Comparison of ENCODE assay signal across 21 cellular contexts in genomic region chr20:22623211-22623610, GRCh38. TPM values are rescaled to one million over a fixed set of nuclear protein-coding genes. Genes with fewer than 3 reads are reported as not detected.
DNase-seq lines count a peak whose midpoint lies in the region; ATAC-seq and TF ChIP-seq lines count a peak whose summit lies in the region.
"Had no signal": no experiment of that assay in that cellular context is flagged by ENCODE, and none has a peak within 500 bp of the region (broad histone marks: within the 10 kb centered on the region; RNA-seq: fewer than 3 reads in every experiment).

No MANE protein-coding gene starts in this region.

- H3K4me1 ChIP-seq in hepatocyte (ENCODE audit: insufficient read depth), result no peaks in the 10 kb centered on the region
- H3K4me1 ChIP-seq: colonic mucosa had no signal

- DNase-seq in Daoy (ENCODE audit: low read depth) (peak; percentile 13), M059J (ENCODE audit: low read depth) (peak; percentile 3), WTC11 (ENCODE audit: low spot score) (no peak), iPS-NIHi7 (ENCODE audit: extremely low spot score) (peak; percentile 33), hepatocyte (ENCODE audit: low spot score) (no peak)
- DNase-seq: activated CD4-positive, alpha-beta T cell treated with anti-CD3 and anti-CD28 coated beads, Interleukin-2, amount 50 U/mL, for 4 hours; activated naive CD4-positive, alpha-beta T cell treated with anti-CD3 and anti-CD28 coated beads, Interleukin-2, amount 10 ng/mL, durations not matched to agents 7 days and 5 days; activated T-cell treated with anti-CD3 and anti-CD28 coated beads for 4 hours; colonic mucosa; DND-41; NCI-H82; small intestine; SW 1271 had no signal

- H3K4me2 ChIP-seq in hepatocyte, result no peak overlapping the region

- no peak overlapping the region for H3K27ac Mint-ChIP-seq in WTC11
- H3K27ac Mint-ChIP-seq: activated naive CD4-positive, alpha-beta T cell treated with anti-CD3 and anti-CD28 coated beads, Interleukin-2, amount 10 ng/mL, durations not matched to agents 7 days and 5 days; natural killer cell treated with Interleukin-12 subunit alpha and Interleukin-12 subunit beta and Interleukin-15 and Interleukin-18, amount 100 ng/mL, for 72 hours; progenitor cell of endocrine pancreas had no signal

- H2AFZ ChIP-seq in hepatocyte, result no peak overlapping the region

- peaks cover 25% of the 10 kb centered on the region for H3K4me1 Mint-ChIP-seq in WTC11
- H3K4me1 Mint-ChIP-seq: activated naive CD4-positive, alpha-beta T cell treated with anti-CD3 and anti-CD28 coated beads, Interleukin-2, amount 10 ng/mL, durations not matched to agents 7 days and 5 days had no signal

- peaks cover 41% of the 10 kb centered on the region for H3K27me3 Mint-ChIP-seq in WTC11 (ENCODE audit: low read depth)
- H3K27me3 Mint-ChIP-seq: activated naive CD4-positive, alpha-beta T cell treated with anti-CD3 and anti-CD28 coated beads, Interleukin-2, amount 10 ng/mL, durations not matched to agents 7 days and 5 days; natural killer cell treated with Interleukin-12 subunit alpha and Interleukin-12 subunit beta and Interleukin-15 and Interleukin-18, amount 100 ng/mL, for 72 hours; progenitor cell of endocrine pancreas had no signal

- no peak overlapping the region for H3K4me3 Mint-ChIP-seq in WTC11
- H3K4me3 Mint-ChIP-seq: activated naive CD4-positive, alpha-beta T cell treated with anti-CD3 and anti-CD28 coated beads, Interleukin-2, amount 10 ng/mL, durations not matched to agents 7 days and 5 days; natural killer cell treated with Interleukin-12 subunit alpha and Interleukin-12 subunit beta and Interleukin-15 and Interleukin-18, amount 100 ng/mL, for 72 hours had no signal

- H3K9me3 Mint-ChIP-seq in WTC11, result no peaks in the 10 kb centered on the region
- H3K9me3 Mint-ChIP-seq: activated naive CD4-positive, alpha-beta T cell treated with anti-CD3 and anti-CD28 coated beads, Interleukin-2, amount 10 ng/mL, durations not matched to agents 7 days and 5 days had no signal

- no peaks in the 10 kb centered on the region for H3K9me2 ChIP-seq in hepatocyte (replicated peaks; ENCODE audit: insufficient read depth)

- H3K27ac ChIP-seq in hepatocyte, result no peak overlapping the region
- H3K27ac ChIP-seq: C4-2B, colonic mucosa, thoracic aorta had no signal

- POLR2A ChIA-PET in WTC11 (lab: Charles Lee), result no interaction called here

- TF ChIP-seq CTCF in WTC11 (IDR thresholded peaks at IDR 0.05) (no peak), hepatocyte (IDR thresholded peaks at IDR 0.05; ENCODE audit: poor library complexity) (no peak)

- WGBS in hepatocyte (ENCODE audit: low lambda C conversion rate, missing lambda C conversion rate), result 91% methylated on average over 6 of the region's 6 CpGs

- no peaks in the 10 kb centered on the region for H3K79me2 ChIP-seq in hepatocyte

- no peaks in the 10 kb centered on the region for H3K27me3 ChIP-seq in hepatocyte
- H3K27me3 ChIP-seq: colonic mucosa had no signal

- CTCF ChIA-PET in WTC11 (lab: Charles Lee), result interaction anchor here (0.8 to 1.5 kb wide), 7 partner anchors 33 to 287 kb away, joined by 3 to 8 read pairs (median 4); partner anchors contain the start of gene FOXA2

- H3K4me3 ChIP-seq in hepatocyte, result no peak overlapping the region
- H3K4me3 ChIP-seq: colonic mucosa, thoracic aorta had no signal

- H3K36me3 Mint-ChIP-seq in WTC11, result no peaks in the 10 kb centered on the region
- H3K36me3 Mint-ChIP-seq: activated naive CD4-positive, alpha-beta T cell treated with anti-CD3 and anti-CD28 coated beads, Interleukin-2, amount 10 ng/mL, durations not matched to agents 7 days and 5 days; natural killer cell treated with Interleukin-12 subunit alpha and Interleukin-12 subunit beta and Interleukin-15 and Interleukin-18, amount 100 ng/mL, for 72 hours had no signal

- no peaks in the 10 kb centered on the region for H4K20me1 ChIP-seq in hepatocyte (ENCODE audit: insufficient read depth, poor library complexity, severe bottlenecking)

- H3K9me3 ChIP-seq in hepatocyte (ENCODE audit: low read depth), result no peaks in the 10 kb centered on the region
- H3K9me3 ChIP-seq: colonic mucosa, thoracic aorta had no signal

- no peaks in the 10 kb centered on the region for H3K36me3 ChIP-seq in hepatocyte (replicated peaks; ENCODE audit: insufficient read depth, low read depth)
- H3K36me3 ChIP-seq: colonic mucosa, thoracic aorta had no signal

- ATAC-seq in WTC11 (peak; percentile 77), SK-N-SH treated with all-trans-retinoic acid at 6 μM for 48 hours (no peak), HG03025 (IDR thresholded peaks at IDR 0.05; ENCODE audit: low FRiP score, unreplicated experiment) (no peak)

TF ChIP-seq in WTC11, 78 proteins besides CTCF, POLR2A, EP300 and RAD21:
- TF ChIP-seq ZNF121 (CRISPR knock-in tag; IDR thresholded peaks at IDR 0.05), result peak; percentile 3; the same call in 1 of the 2 replicates
- TF ChIP-seq NFE2L1 (CRISPR knock-in tag; IDR thresholded peaks at IDR 0.05), result no peak

TF ChIP-seq in SK-N-SH treated with all-trans-retinoic acid at 6 μM for 48 hours, 23 proteins besides CTCF, POLR2A, EP300 and RAD21:
- TF ChIP-seq ZNF8 (CRISPR knock-in tag; IDR thresholded peaks at IDR 0.05) (no peak), CSDC2 (CRISPR knock-in tag; IDR thresholded peaks at IDR 0.05) (no peak), CREB5 (CRISPR knock-in tag; IDR thresholded peaks at IDR 0.05; ENCODE audit: low read depth) (no peak), PPARA (CRISPR knock-in tag; IDR thresholded peaks at IDR 0.05; ENCODE audit: borderline replicate concordance) (no peak), ZNF70 (CRISPR knock-in tag; IDR thresholded peaks at IDR 0.05) (no peak)

RNA-seq across cellular contexts. Expression of gene FOXA2, which starts 38.8 kb away (rescaled TPM):
- total RNA-seq in Daoy (2014; rRNA removed; shearing (Covaris generic)), result 0.33 and 0.57 TPM in 2 replicates
- not detected in 2 replicates for total RNA-seq in M059J (2014; rRNA removed; shearing (Covaris generic))
- total RNA-seq in WTC11 (2021) (1.3 to 3.1 TPM (median 1.3 TPM) in 3 replicates), hepatocyte (7.9 and 11.1 TPM in 2 replicates)
- 13.3 and 17.5 TPM in 2 replicates for polyA plus RNA-seq in hepatocyte
- total RNA-seq: glomerular endothelial cell; natural killer cell treated with Interleukin-12 subunit alpha and Interleukin-12 subunit beta and Interleukin-15 and Interleukin-18, amount 100 ng/mL, for 72 hours; RPMI7951 had no signal

Comparison
In these comparisons a context has a peak if more than half of its experiments do, and no peak if none do; other contexts are left out.
1. DNase-seq: peak in Daoy (single experiment), M059J (single experiment) and iPS-NIHi7 (single experiment); none in WTC11 (single experiment) and hepatocyte (single experiment).